ENCODE assay signal across 17 cellular contexts in genomic region chr3:48543271-48543866, GRCh38. TPM values are rescaled to one million over a fixed set of nuclear protein-coding genes. Genes with fewer than 3 reads are reported as not detected.
DNase-seq lines count a peak whose midpoint lies in the region; ATAC-seq and TF ChIP-seq lines count a peak whose summit lies in the region.
"Had no signal": no experiment of that assay in that cellular context is flagged by ENCODE, and none has a peak within 500 bp of the region (broad histone marks: within the 10 kb centered on the region; RNA-seq: fewer than 3 reads in every experiment).

No MANE protein-coding gene starts in this region.

- H3K27me3 ChIP-seq in psoas muscle (ENCODE audit: insufficient read depth in 3 of 3, low read length in 2 of 3), result no peaks in the 10 kb centered on the region
- no peaks in the 10 kb centered on the region for H3K27me3 ChIP-seq in CD4-positive, alpha-beta memory T cell (ENCODE audit: insufficient read depth, low read length)
- H3K27me3 ChIP-seq: esophagus squamous epithelium, SJSA1 had no signal

- no peak for TF ChIP-seq CTCF in psoas muscle (IDR thresholded peaks at IDR 0.05)

- no peaks in the 10 kb centered on the region for H3K36me3 ChIP-seq in psoas muscle (ENCODE audit: insufficient read depth in 1 of 2, low read depth in 1 of 2)
- H3K36me3 ChIP-seq in CD4-positive, alpha-beta memory T cell (ENCODE audit: insufficient read depth, low read length), result no peaks in the 10 kb centered on the region
- H3K36me3 ChIP-seq: prostate gland had no signal

- H3K27me3 Mint-ChIP-seq in CD4-positive, alpha-beta memory T cell, result no peaks in the 10 kb centered on the region
- H3K27me3 Mint-ChIP-seq: activated naive CD8-positive, alpha-beta T cell treated with anti-CD3 and anti-CD28 coated beads for 36 hours had no signal

- H3K4me3 Mint-ChIP-seq in CD4-positive, alpha-beta memory T cell, result no peak overlapping the region
- H3K4me3 Mint-ChIP-seq: activated naive CD8-positive, alpha-beta T cell treated with anti-CD3 and anti-CD28 coated beads for 36 hours; CD8-positive, alpha-beta T cell; stimulated activated naive B cell treated with anti-CD40 and anti-IgM and Interleukin-4, amounts not matched to agents 10 μg/mL and 1 μg/mL and 100 μg/mL, for 72 hours had no signal

- H3K4me3 ChIP-seq in psoas muscle, result no peak overlapping the region
- H3K4me3 ChIP-seq in CD4-positive, alpha-beta memory T cell (ENCODE audit: low read length in 2 of 2), result no peak overlapping the region
- H3K4me3 ChIP-seq: esophagus squamous epithelium, prostate gland, SJSA1 had no signal

- WGBS in psoas muscle, 3 donors, result 13 to 27% (median 13%) methylated on average over 9 of the region's 9 CpGs

- peaks cover under 1 to 14% (median 2%) of the 10 kb centered on the region in 4 donors for H3K4me1 Mint-ChIP-seq in CD4-positive, alpha-beta memory T cell
- H3K4me1 Mint-ChIP-seq: activated naive CD8-positive, alpha-beta T cell treated with anti-CD3 and anti-CD28 coated beads for 36 hours; stimulated activated naive B cell treated with anti-CD40 and anti-IgM and Interleukin-4, amounts not matched to agents 10 μg/mL and 1 μg/mL and 100 μg/mL, for 72 hours had no signal

- H3K9me3 Mint-ChIP-seq in CD4-positive, alpha-beta memory T cell, result no peaks in the 10 kb centered on the region
- H3K9me3 Mint-ChIP-seq: activated naive CD8-positive, alpha-beta T cell treated with anti-CD3 and anti-CD28 coated beads for 36 hours; stimulated activated naive B cell treated with anti-CD40 and anti-IgM and Interleukin-4, amounts not matched to agents 10 μg/mL and 1 μg/mL and 100 μg/mL, for 72 hours had no signal

- peak; percentile 58 for DNase-seq in CD1c-positive myeloid dendritic cell (ENCODE audit: extremely low spot score)
- DNase-seq in NCI-H524 treated with DMSO at 0.1 percent for 48 hours (lab: John Stamatoyannopoulos, UW), result peak; percentile 82
- DNase-seq in Right ventricle myocardium superior, result peak; percentile 77
- DNase-seq in psoas muscle, result peak; percentile 51 to 77
- no peak for DNase-seq in cerebellar cortex (ENCODE audit: low spot score)
- DNase-seq in CD4-positive, alpha-beta memory T cell, result no peak
- DNase-seq: activated naive CD8-positive, alpha-beta T cell treated with anti-CD3 and anti-CD28 coated beads for 36 hours; CD8-positive, alpha-beta T cell; esophagus squamous epithelium; NCI-H1048; NCI-H748 treated with DMSO at 0.1 percent for 48 hours; stimulated activated CD4-positive, alpha-beta T cell treated with anti-CD3 and anti-CD28 coated beads, Interleukin-4, amount 100 ng/mL, for 24 hours; stimulated activated naive B cell treated with anti-CD40 and anti-IgM and Interleukin-4, amounts not matched to agents 10 μg/mL and 1 μg/mL and 100 μg/mL, for 72 hours had no signal

- peaks cover 17% of the 10 kb centered on the region for H3K4me1 ChIP-seq in psoas muscle
- peaks cover under 1% of the 10 kb centered on the region for H3K4me1 ChIP-seq in CD4-positive, alpha-beta memory T cell (ENCODE audit: insufficient read depth, low read length)
- H3K4me1 ChIP-seq: prostate gland, SJSA1 had no signal

- ATAC-seq in Right ventricle myocardium superior (ENCODE audit: poor library complexity) (peak; percentile 93), psoas muscle (peak; percentile 90 to 94 (median 92)), GM19035 (IDR thresholded peaks at IDR 0.05; ENCODE audit: unreplicated experiment) (no peak), HG02571 (IDR thresholded peaks at IDR 0.05; ENCODE audit: unreplicated experiment) (no peak)
- ATAC-seq: CD8-positive, alpha-beta T cell; stimulated activated naive B cell treated with anti-CD40 and anti-IgM and Interleukin-4, amounts not matched to agents 10 μg/mL and 1 μg/mL and 100 μg/mL, for 72 hours had no signal

- no peak overlapping the region for H3K27ac Mint-ChIP-seq in CD4-positive, alpha-beta memory T cell
- H3K27ac Mint-ChIP-seq: activated naive CD8-positive, alpha-beta T cell treated with anti-CD3 and anti-CD28 coated beads for 36 hours; CD8-positive, alpha-beta T cell; stimulated activated naive B cell treated with anti-CD40 and anti-IgM and Interleukin-4, amounts not matched to agents 10 μg/mL and 1 μg/mL and 100 μg/mL, for 72 hours had no signal

- H3K9me3 ChIP-seq in psoas muscle, result no peaks in the 10 kb centered on the region
- no peaks in the 10 kb centered on the region for H3K9me3 ChIP-seq in CD4-positive, alpha-beta memory T cell (ENCODE audit: control insufficient read depth in 1 of 2, low read length in 2 of 2)
- H3K9me3 ChIP-seq: esophagus squamous epithelium, prostate gland, SJSA1 had no signal

- no peaks in the 10 kb centered on the region for H3K36me3 Mint-ChIP-seq in CD4-positive, alpha-beta memory T cell
- H3K36me3 Mint-ChIP-seq: CD8-positive, alpha-beta T cell; stimulated activated naive B cell treated with anti-CD40 and anti-IgM and Interleukin-4, amounts not matched to agents 10 μg/mL and 1 μg/mL and 100 μg/mL, for 72 hours had no signal

- intact Hi-C loops in Right ventricle myocardium superior (cut with DNase I) (no loop called here), psoas muscle (cut with DNase I) (no loop called here)
- intact Hi-C loops in CD4-positive, alpha-beta memory T cell (cut with micrococcal nuclease), result no loop called here

- peak overlapping the region; percentile 53 for H3K27ac ChIP-seq in psoas muscle
- no peak overlapping the region for H3K27ac ChIP-seq in CD4-positive, alpha-beta memory T cell (ENCODE audit: low read depth, low read length)
- H3K27ac ChIP-seq: prostate gland, SJSA1 had no signal

- POLR2A ChIA-PET in CD4-positive, alpha-beta memory T cell (lab: Charles Lee; ENCODE audit: partially characterized antibody), result no interaction called here

- CTCF ChIA-PET in CD4-positive, alpha-beta memory T cell (lab: Charles Lee; ENCODE audit: partially characterized antibody), result interaction anchor here (0.7 to 1.1 kb wide), 2 partner anchors 37 to 136 kb away, joined by 3 read pairs; no protein-coding TSS in a partner anchor

RNA-seq across cellular contexts. Expression of gene PFKFB4, which starts 13.2 kb away (rescaled TPM):
- total RNA-seq in Right ventricle myocardium superior, result 1.1 TPM
- total RNA-seq in psoas muscle, result 1 to 10 TPM in 3 of 4 donors, under 1 TPM in 1; 0.95 to 4.1 (median 1.6) TPM
- 1 to 10 TPM in 1 of 3 donors, under 1 TPM in 2; 0.25 to 2.1 (median 0.59) TPM for polyA plus RNA-seq in psoas muscle
- total RNA-seq in CD4-positive, alpha-beta memory T cell, result 1 to 10 TPM; 2.6 to 2.7 TPM
- 1 to 10 TPM; 2.5 TPM for polyA plus RNA-seq in CD4-positive, alpha-beta memory T cell

RNA-seq across cellular contexts. Expression of gene UCN2, which starts 20.2 kb away (rescaled TPM):
- not detected for total RNA-seq in Right ventricle myocardium superior
- under 1 TPM in 1 of 4 donors, not detected in 3; 0.32 TPM for total RNA-seq in psoas muscle
- under 1 TPM in 2 of 3 donors, not detected in 1; 0.12 to 0.17 TPM for polyA plus RNA-seq in psoas muscle
- total RNA-seq in CD4-positive, alpha-beta memory T cell, result not detected
- polyA plus RNA-seq in CD4-positive, alpha-beta memory T cell, result not detected
- total RNA-seq: activated naive CD8-positive, alpha-beta T cell treated with anti-CD3 and anti-CD28 coated beads for 36 hours; CD8-positive, alpha-beta T cell had no signal

RNA-seq across cellular contexts. Expression of gene SHISA5, which starts 39.4 kb away (rescaled TPM):
- total RNA-seq in Right ventricle myocardium superior (47.9 TPM), psoas muscle (10 to 100 TPM; 23.9 to 34.7 (median 28.7) TPM)
- 10 to 100 TPM; 16.9 to 24.3 (median 23.1) TPM for polyA plus RNA-seq in psoas muscle
- 100 to 1,000 TPM; 218 TPM for total RNA-seq in CD4-positive, alpha-beta memory T cell
- 100 to 1,000 TPM; 434 to 470 TPM for polyA plus RNA-seq in CD4-positive, alpha-beta memory T cell

RNA-seq across cellular contexts. Expression of gene COL7A1, which starts 51.8 kb away (rescaled TPM):
- total RNA-seq in Right ventricle myocardium superior, result 16.1 TPM
- 10 to 100 TPM in 1 of 4 donors, 1 to 10 TPM in 3; 5.1 to 22.2 (median 5.8) TPM for total RNA-seq in psoas muscle
- 1 to 10 TPM; 1.6 to 3.5 (median 2.7) TPM for polyA plus RNA-seq in psoas muscle
- total RNA-seq in CD4-positive, alpha-beta memory T cell, result 1 to 10 TPM; 1.2 to 1.9 TPM
- polyA plus RNA-seq in CD4-positive, alpha-beta memory T cell, result not detected

Comparison
In these comparisons a context has a peak if more than half of its experiments do, and no peak if none do; other contexts are left out.
1. DNase-seq: peak in CD1c-positive myeloid dendritic cell (single experiment), NCI-H524 treated with DMSO at 0.1 percent for 48 hours (single experiment), Right ventricle myocardium superior (single experiment) and psoas muscle (2 of 2); none in cerebellar cortex (single experiment) and CD4-positive, alpha-beta memory T cell (0 of 5).
2. ATAC-seq: peak in Right ventricle myocardium superior (single experiment) and psoas muscle (4 of 4); none in GM19035 (single experiment) and HG02571 (single experiment).